ENCODE assay signal across 20 cellular contexts in genomic region chr22:46976130-46976529, GRCh38.
"Had no signal": no experiment of that assay in that cellular context is flagged by ENCODE, and none has a peak within 500 bp of the region (broad histone marks: within the 10 kb centered on the region; RNA-seq: fewer than 3 reads in every experiment).

No MANE protein-coding gene starts in this region.

- H3K36me3 ChIP-seq: pancreas, thyroid gland had no signal

- ATAC-seq: mucosa of descending colon; pancreas; right lobe of liver; stimulated activated effector memory CD8-positive, alpha-beta T cell treated with anti-CD3 and anti-CD28 coated beads, Interleukin-12 subunit alpha, Interleukin-12 subunit beta, amount 100 ng/mL, for 72 hours had no signal

- H3K9me3 ChIP-seq: mucosa of descending colon, pancreas, right lobe of liver, stomach, thyroid gland had no signal

- H3K27ac ChIP-seq: pancreas, right lobe of liver, stomach, thyroid gland had no signal

- FAIRE-seq: frontal cortex, keratinocyte, pancreas had no signal

- DNase-seq: cortex of kidney; immature natural killer cell; mesenchymal stem cell; mucosa of descending colon; naive B cell; occipital lobe; pancreas; right lobe of liver; stimulated activated CD4-positive, alpha-beta T cell treated with anti-CD3 and anti-CD28 coated beads, Interleukin-2, amount 100 ng/mL, for 24 hours; stimulated activated CD4-positive, alpha-beta T cell treated with anti-CD3 and anti-CD28 coated beads, Interleukin-4, amount 100 ng/mL, for 24 hours; stimulated activated naive CD4-positive, alpha-beta T cell treated with Interleukin-2 at 50 U/mL for 16 hours; stomach; trophoblast cell had no signal

- H3K4me3 Mint-ChIP-seq: immature natural killer cell; mesothelial cell of epicardium; nephron; stimulated activated effector memory CD8-positive, alpha-beta T cell treated with anti-CD3 and anti-CD28 coated beads, Interleukin-12 subunit alpha, Interleukin-12 subunit beta, amount 100 ng/mL, for 72 hours had no signal

- H3K4me1 ChIP-seq: right lobe of liver had no signal

- H3K27me3 ChIP-seq: pancreas, right lobe of liver, stomach, thyroid gland had no signal

- H3K27me3 Mint-ChIP-seq: naive B cell, progenitor cell of endocrine pancreas had no signal

- H3K27ac Mint-ChIP-seq: mesothelial cell of epicardium; nephron; progenitor cell of endocrine pancreas; stimulated activated effector memory CD8-positive, alpha-beta T cell treated with anti-CD3 and anti-CD28 coated beads, Interleukin-12 subunit alpha, Interleukin-12 subunit beta, amount 100 ng/mL, for 72 hours had no signal

- H3K4me3 ChIP-seq: mucosa of descending colon, pancreas, right lobe of liver, stomach, thyroid gland had no signal

- H3K9me3 Mint-ChIP-seq: immature natural killer cell; naive B cell; stimulated activated effector memory CD8-positive, alpha-beta T cell treated with anti-CD3 and anti-CD28 coated beads, Interleukin-12 subunit alpha, Interleukin-12 subunit beta, amount 100 ng/mL, for 72 hours had no signal
